Comparison of ENCODE assay signal across 19 cellular contexts in the genomic region with DNA sequence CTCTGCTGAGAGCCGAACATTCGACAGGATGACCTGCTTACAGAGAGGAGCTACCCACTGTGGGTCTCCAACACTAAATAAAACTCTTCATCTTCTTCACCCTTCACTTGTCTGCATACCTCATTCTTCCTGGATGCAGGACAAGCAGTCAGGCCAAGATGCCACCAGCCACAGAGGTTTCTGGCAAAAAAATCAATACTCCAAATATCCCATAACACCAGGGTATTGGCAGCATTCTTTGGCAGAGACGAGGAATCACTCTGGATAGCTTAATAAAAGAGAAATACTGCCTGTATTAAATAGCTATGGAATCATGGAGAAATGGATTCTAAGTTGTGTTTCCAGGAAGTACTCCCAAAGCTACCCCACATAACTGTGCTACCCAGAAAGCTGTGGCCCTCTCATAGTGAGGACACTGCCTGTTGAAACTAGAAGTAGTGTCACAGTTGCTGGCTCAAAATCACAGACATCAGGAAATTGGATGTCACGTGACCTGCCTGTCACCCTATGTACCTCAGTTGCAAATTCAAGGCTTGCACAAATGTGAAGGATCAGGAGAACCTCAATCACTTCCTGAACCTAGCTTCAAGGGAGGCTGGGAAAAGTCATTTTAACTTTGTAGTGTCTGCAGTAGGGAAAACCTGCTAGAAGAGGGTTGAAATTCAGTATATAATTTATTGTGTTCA. TPM values are rescaled to one million over a fixed set of nuclear protein-coding genes. Genes with fewer than 3 reads are reported as not detected.
DNase-seq lines count a peak whose midpoint lies in the region; ATAC-seq and TF ChIP-seq lines count a peak whose summit lies in the region.
"Had no signal": no experiment of that assay in that cellular context is flagged by ENCODE, and none has a peak within 500 bp of the region (broad histone marks: within the 10 kb centered on the region; RNA-seq: fewer than 3 reads in every experiment).

No MANE protein-coding gene starts in this region.

- H4K20me1 ChIP-seq in DOHH2 (ENCODE audit: control insufficient read depth, insufficient read depth, low read depth, low read length) = no peaks in the 10 kb centered on the region
- no peaks in the 10 kb centered on the region for H4K20me1 ChIP-seq in OCI-LY7 (ENCODE audit: insufficient read depth, low read length)
- H4K20me1 ChIP-seq in neural progenitor cell (ENCODE audit: low read depth) = no peaks in the 10 kb centered on the region
- H4K20me1 ChIP-seq: BLaER1 treated with 17β-estradiol and CSF1 and Interleukin-3, amounts not matched to agents 10 nM and 100 nM had no signal

- H3K36me3 Mint-ChIP-seq in neural progenitor cell = no peaks in the 10 kb centered on the region
- H3K36me3 Mint-ChIP-seq in activated naive CD8-positive, alpha-beta T cell treated with anti-CD3 and anti-CD28 coated beads for 36 hours = no peaks in the 10 kb centered on the region
- no peaks in the 10 kb centered on the region for H3K36me3 Mint-ChIP-seq in activated naive CD4-positive, alpha-beta T cell treated with anti-CD3 and anti-CD28 coated beads for 36 hours (ENCODE audit: low read depth)
- H3K36me3 Mint-ChIP-seq: CD8-positive, alpha-beta memory T cell had no signal

- DNase-seq in OCI-LY7 (ENCODE audit: low spot score) (peak; percentile 16), germinal center (ENCODE audit: low spot score) (peak; percentile 40), neural progenitor cell (ENCODE audit: low spot score) (no peak), RWPE1 (ENCODE audit: low spot score) (no peak)
- DNase-seq in activated naive CD8-positive, alpha-beta T cell treated with anti-CD3 and anti-CD28 coated beads for 36 hours = no peak
- no peak for DNase-seq in activated naive CD4-positive, alpha-beta T cell treated with anti-CD3 and anti-CD28 coated beads for 36 hours
- DNase-seq: 8988T; CD8-positive, alpha-beta memory T cell; COR-L47; DMS 273 treated with DMSO at 0.1 percent for 48 hours; DMS53; DND-41; HCEC 1CT had no signal

- H3K4me1 Mint-ChIP-seq in neural progenitor cell = peaks cover 8% of the 10 kb centered on the region
- peaks cover 2% of the 10 kb centered on the region for H3K4me1 Mint-ChIP-seq in activated naive CD8-positive, alpha-beta T cell treated with anti-CD3 and anti-CD28 coated beads for 36 hours
- peaks cover 7% of the 10 kb centered on the region for H3K4me1 Mint-ChIP-seq in activated naive CD4-positive, alpha-beta T cell treated with anti-CD3 and anti-CD28 coated beads for 36 hours (ENCODE audit: low read depth)

- H3K27ac ChIP-seq in DOHH2 (ENCODE audit: low read depth, low read length) (no peak overlapping the region), OCI-LY7 (ENCODE audit: low read depth, low read length, poor library complexity, severe bottlenecking) (no peak overlapping the region), neural progenitor cell (no peak overlapping the region), RWPE1 (no peak overlapping the region)
- H3K27ac ChIP-seq: BLaER1 treated with 17β-estradiol and CSF1 and Interleukin-3, amounts not matched to agents 10 nM and 100 nM had no signal

- CTCF ChIA-PET in OCI-LY7 (lab: Charles Lee; ENCODE audit: unreplicated experiment) = no interaction called here
- CTCF ChIA-PET in RWPE1 (lab: Yijun Ruan, JAX) = interaction anchor here (0.6 to 0.7 kb wide), 2 partner anchors 18 to 89 kb away, joined by 3 to 6 read pairs; no protein-coding TSS in a partner anchor
- CTCF ChIA-PET in activated naive CD4-positive, alpha-beta T cell treated with anti-CD3 and anti-CD28 coated beads for 36 hours (lab: Charles Lee) = interaction anchor here (0.5 to 1.4 kb wide), 2 partner anchors 9 to 256 kb away, joined by 3 to 4 read pairs; no protein-coding TSS in a partner anchor

- no peaks in the 10 kb centered on the region for H3K36me3 ChIP-seq in DOHH2 (ENCODE audit: control insufficient read depth, low read length)
- H3K36me3 ChIP-seq in OCI-LY7 (ENCODE audit: insufficient read depth, low read length) = no peaks in the 10 kb centered on the region; the same call in 1 of the 2 replicates
- H3K36me3 ChIP-seq in neural progenitor cell = no peaks in the 10 kb centered on the region
- H3K36me3 ChIP-seq: BLaER1 treated with 17β-estradiol and CSF1 and Interleukin-3, amounts not matched to agents 10 nM and 100 nM had no signal

- H3K4me2 ChIP-seq in DOHH2 (ENCODE audit: low read length) = peak overlapping the region; percentile 33
- H3K4me2 ChIP-seq in OCI-LY7 (ENCODE audit: low read length) = no peak overlapping the region
- H3K4me2 ChIP-seq in neural progenitor cell = no peak overlapping the region
- H3K4me2 ChIP-seq: BLaER1 treated with 17β-estradiol and CSF1 and Interleukin-3, amounts not matched to agents 10 nM and 100 nM; GM23338 had no signal

- BruUV-seq in OCI-LY7 (replicated peaks; lab: Mats Ljungman, UMichigan) = no TSS peak

- H3K79me2 ChIP-seq in DOHH2 (ENCODE audit: control insufficient read depth, low read length) = no peaks in the 10 kb centered on the region
- H3K79me2 ChIP-seq in OCI-LY7 (ENCODE audit: insufficient read depth, low read depth, low read length) = no peaks in the 10 kb centered on the region
- no peaks in the 10 kb centered on the region for H3K79me2 ChIP-seq in neural progenitor cell (ENCODE audit: low read depth)

- H3K9ac ChIP-seq in neural progenitor cell = no peak overlapping the region
- H3K9ac ChIP-seq: BLaER1 treated with 17β-estradiol and CSF1 and Interleukin-3, amounts not matched to agents 10 nM and 100 nM had no signal

- peaks cover 5% of the 10 kb centered on the region for H3K27me3 Mint-ChIP-seq in neural progenitor cell (ENCODE audit: insufficient read depth, low read depth)
- H3K27me3 Mint-ChIP-seq in activated naive CD8-positive, alpha-beta T cell treated with anti-CD3 and anti-CD28 coated beads for 36 hours = no peaks in the 10 kb centered on the region
- H3K27me3 Mint-ChIP-seq in activated naive CD4-positive, alpha-beta T cell treated with anti-CD3 and anti-CD28 coated beads for 36 hours (ENCODE audit: low read depth) = no peaks in the 10 kb centered on the region
- H3K27me3 Mint-ChIP-seq: B cell had no signal

- H3K27ac Mint-ChIP-seq in neural progenitor cell = no peak overlapping the region
- no peak overlapping the region for H3K27ac Mint-ChIP-seq in activated naive CD8-positive, alpha-beta T cell treated with anti-CD3 and anti-CD28 coated beads for 36 hours
- H3K27ac Mint-ChIP-seq in activated naive CD4-positive, alpha-beta T cell treated with anti-CD3 and anti-CD28 coated beads for 36 hours = no peak overlapping the region
- H3K27ac Mint-ChIP-seq: B cell; CD8-positive, alpha-beta memory T cell; GM23338 had no signal

- intact Hi-C loops in OCI-LY7 (cut with micrococcal nuclease; ENCODE audit: unreplicated experiment) = no loop called here
- intact Hi-C loops in activated naive CD4-positive, alpha-beta T cell treated with anti-CD3 and anti-CD28 coated beads for 36 hours (cut with micrococcal nuclease) = no loop called here

- H3K4me1 ChIP-seq in DOHH2 (ENCODE audit: control insufficient read depth, low read length) (peaks cover 22% of the 10 kb centered on the region), OCI-LY7 (ENCODE audit: insufficient read depth, low read length, poor library complexity, severe bottlenecking) (peaks cover 7% of the 10 kb centered on the region), neural progenitor cell (no peaks in the 10 kb centered on the region)

- ATAC-seq in activated CD4-positive, CD25-positive, alpha-beta regulatory T cell treated with anti-CD3 and anti-CD28 coated beads, Interleukin-2, amount 50 U/mL, for 24 hours = no peak
- ATAC-seq: GM23338 had no signal

- H3K9me3 Mint-ChIP-seq in neural progenitor cell = no peaks in the 10 kb centered on the region
- no peaks in the 10 kb centered on the region for H3K9me3 Mint-ChIP-seq in activated naive CD8-positive, alpha-beta T cell treated with anti-CD3 and anti-CD28 coated beads for 36 hours
- no peaks in the 10 kb centered on the region for H3K9me3 Mint-ChIP-seq in activated naive CD4-positive, alpha-beta T cell treated with anti-CD3 and anti-CD28 coated beads for 36 hours
- H3K9me3 Mint-ChIP-seq: CD8-positive, alpha-beta memory T cell; GM23338 had no signal

- H3K9me3 ChIP-seq in DOHH2 (ENCODE audit: control insufficient read depth, insufficient read depth, low read length) = no peaks in the 10 kb centered on the region
- H3K9me3 ChIP-seq in OCI-LY7 (ENCODE audit: low read length) = peaks cover 17% of the 10 kb centered on the region; the same call in 1 of the 2 replicates
- H3K9me3 ChIP-seq in neural progenitor cell (ENCODE audit: low read depth) = no peaks in the 10 kb centered on the region

- H2AFZ ChIP-seq in OCI-LY7 (ENCODE audit: low read length) = peak overlapping the region; percentile 53
- H2AFZ ChIP-seq in neural progenitor cell (replicated peaks) = peak overlapping the region; percentile 52
- H2AFZ ChIP-seq: GM23338 had no signal

- H3K4me3 Mint-ChIP-seq in neural progenitor cell = no peak overlapping the region
- no peak overlapping the region for H3K4me3 Mint-ChIP-seq in activated naive CD8-positive, alpha-beta T cell treated with anti-CD3 and anti-CD28 coated beads for 36 hours
- H3K4me3 Mint-ChIP-seq in activated naive CD4-positive, alpha-beta T cell treated with anti-CD3 and anti-CD28 coated beads for 36 hours = no peak overlapping the region
- H3K4me3 Mint-ChIP-seq: B cell; CD8-positive, alpha-beta memory T cell; GM23338 had no signal

- POLR2A ChIA-PET in OCI-LY7 (lab: Charles Lee) (interaction anchor here (0.5 to 2.3 kb wide), 9 partner anchors 10 to 145 kb away, joined by 3 to 10 read pairs (median 4); a partner anchor contains a TSS), RWPE1 (lab: Yijun Ruan, JAX; ENCODE audit: low non-redundant PET) (no interaction called here)

- no peak overlapping the region for H3K4me3 ChIP-seq in DOHH2 (ENCODE audit: low read length)
- no peak overlapping the region for H3K4me3 ChIP-seq in OCI-LY7 (ENCODE audit: low read depth, low read length, poor library complexity, severe bottlenecking)
- no peak overlapping the region for H3K4me3 ChIP-seq in neural progenitor cell
- H3K4me3 ChIP-seq: BLaER1 treated with 17β-estradiol and CSF1 and Interleukin-3, amounts not matched to agents 10 nM and 100 nM; GM23338 had no signal

- no peaks in the 10 kb centered on the region for H3F3A ChIP-seq in DOHH2 (ENCODE audit: control insufficient read depth, insufficient read depth)
- H3F3A ChIP-seq in neural progenitor cell (ENCODE audit: low read depth) = no peaks in the 10 kb centered on the region

- TF ChIP-seq CTCF in DOHH2 (IDR thresholded peaks at IDR 0.05; ENCODE audit: low read depth, low read length, poor library complexity, severe bottlenecking) (no peak), OCI-LY7 (conservative IDR thresholded peaks at IDR 0.05; ENCODE audit: low read length) (no peak), neural progenitor cell (IDR thresholded peaks at IDR 0.05) (no peak), RWPE1 (conservative IDR thresholded peaks at IDR 0.05; ENCODE audit: low read depth) (no peak)

- no peaks in the 10 kb centered on the region for H3K9me2 ChIP-seq in DOHH2 (replicated peaks; ENCODE audit: control insufficient read depth, low read length)
- H3K9me2 ChIP-seq in OCI-LY7 (ENCODE audit: insufficient read depth, low read length) = no peaks in the 10 kb centered on the region

- no peaks in the 10 kb centered on the region for H3K27me3 ChIP-seq in DOHH2 (ENCODE audit: control insufficient read depth, low read length)
- H3K27me3 ChIP-seq in neural progenitor cell = no peaks in the 10 kb centered on the region
- H3K27me3 ChIP-seq: BLaER1 treated with 17β-estradiol and CSF1 and Interleukin-3, amounts not matched to agents 10 nM and 100 nM had no signal

RNA-seq across cellular contexts. Expression of a gene that starts 11.0 kb away (rescaled TPM):
- not detected in 2 replicates for total RNA-seq in OCI-LY7 (2014; rRNA removed; shearing (Covaris generic))
- total RNA-seq in OCI-LY7 (2022) (not detected in 2 replicates), neural progenitor cell (ENCODE audit: low replicate concordance) (not detected in 2 replicates)
- not detected for total RNA-seq in activated naive CD8-positive, alpha-beta T cell treated with anti-CD3 and anti-CD28 coated beads for 36 hours
- total RNA-seq in activated naive CD4-positive, alpha-beta T cell treated with anti-CD3 and anti-CD28 coated beads for 36 hours = not detected
- total RNA-seq: B cell; CD8-positive, alpha-beta memory T cell; GM23338 had no signal

RNA-seq across cellular contexts. Expression of a gene that starts 30.7 kb away (rescaled TPM):
- 0.23 and 1.1 TPM in 2 replicates for total RNA-seq in OCI-LY7 (2014; rRNA removed; shearing (Covaris generic))
- total RNA-seq in OCI-LY7 (2022) (0.93 and 0.96 TPM in 2 replicates), neural progenitor cell (ENCODE audit: low replicate concordance) (not detected in 2 replicates)
- not detected for total RNA-seq in activated naive CD8-positive, alpha-beta T cell treated with anti-CD3 and anti-CD28 coated beads for 36 hours
- not detected for total RNA-seq in activated naive CD4-positive, alpha-beta T cell treated with anti-CD3 and anti-CD28 coated beads for 36 hours
- total RNA-seq: B cell; CD8-positive, alpha-beta memory T cell; GM23338; HT-29 had no signal

Comparison
In these comparisons a context has a peak if more than half of its experiments do, and no peak if none do; other contexts are left out.
1. DNase-seq: peak in OCI-LY7 (single experiment) and germinal center (single experiment); none in neural progenitor cell (single experiment), RWPE1 (single experiment), activated naive CD8-positive, alpha-beta T cell treated with anti-CD3 and anti-CD28 coated beads for 36 hours (single experiment) and activated naive CD4-positive, alpha-beta T cell treated with anti-CD3 and anti-CD28 coated beads for 36 hours (single experiment).